ENCODE assay signal across 31 cellular contexts in the genomic region with DNA sequence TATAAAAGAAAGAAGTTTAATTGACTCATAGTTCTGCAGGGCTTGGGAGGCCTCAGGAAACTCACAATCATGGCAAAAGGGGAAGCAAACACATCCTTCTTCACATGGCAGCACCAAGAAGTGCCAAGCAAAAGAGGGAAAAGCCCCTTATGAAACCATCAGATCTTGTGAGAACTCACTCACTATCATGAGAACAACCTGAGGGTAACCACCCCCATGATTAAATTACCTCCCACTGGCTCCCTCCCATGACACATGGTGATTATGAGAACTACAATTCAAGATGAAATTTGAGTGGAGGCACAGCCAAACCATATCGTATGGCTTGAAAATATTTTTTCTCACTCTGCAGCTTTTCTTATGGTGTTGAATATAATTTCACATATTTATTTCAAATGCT.
DNase-seq lines count a peak whose midpoint lies in the region; ATAC-seq and TF ChIP-seq lines count a peak whose summit lies in the region.
"Had no signal": no experiment of that assay in that cellular context is flagged by ENCODE, and none has a peak within 500 bp of the region (broad histone marks: within the 10 kb centered on the region; RNA-seq: fewer than 3 reads in every experiment).

No MANE protein-coding gene starts in this region.

- H3K27ac ChIP-seq in GM23338 (ENCODE audit: low read depth) = no peak overlapping the region
- H3K27ac ChIP-seq: BLaER1 treated with 17β-estradiol and CSF1 and Interleukin-3, amounts not matched to agents 10 nM and 100 nM; cardiac muscle cell; coronary artery; esophagus squamous epithelium; gastroesophageal sphincter; right lobe of liver; upper lobe of right lung had no signal

- H3K4me3 ChIP-seq in GM23338 = no peak overlapping the region
- H3K4me3 ChIP-seq in NB4 (ENCODE audit: low read depth, low read length) = no peak overlapping the region
- no peak overlapping the region for H3K4me3 ChIP-seq in epithelial cell of proximal tubule (ENCODE audit: low read depth, low read length)
- H3K4me3 ChIP-seq: BLaER1 treated with 17β-estradiol and CSF1 and Interleukin-3, amounts not matched to agents 10 nM and 100 nM; cardiac muscle cell; coronary artery; esophagus squamous epithelium; gastroesophageal sphincter; right lobe of liver; upper lobe of right lung had no signal

- H3K36me3 Mint-ChIP-seq in CD14-positive monocyte (no peaks in the 10 kb centered on the region), GM23338 (ENCODE audit: low read depth) (0 out of 3 replicates have a peak, but pooled peaks cover 2% of the 10 kb centered on the region)
- H3K36me3 Mint-ChIP-seq: activated naive CD8-positive, alpha-beta T cell treated with anti-CD3 and anti-CD28 coated beads for 36 hours; immature natural killer cell; memory B cell; stimulated activated effector memory CD8-positive, alpha-beta T cell treated with anti-CD3 and anti-CD28 coated beads, Interleukin-12 subunit alpha, Interleukin-12 subunit beta, amount 100 ng/mL, for 72 hours had no signal

- TF ChIP-seq CTCF in CD14-positive monocyte (IDR thresholded peaks at IDR 0.05) = peak; percentile 35
- peak in 1 of 2 experiments; percentile 2; a peak in 1 of 4 replicates for TF ChIP-seq CTCF in GM23338 (conservative IDR thresholded peaks at IDR 0.05; ENCODE audit: low read depth in 2 of 2)
- no peak for TF ChIP-seq CTCF in NB4 (IDR thresholded peaks at IDR 0.05; ENCODE audit: low read depth, low read length)
- TF ChIP-seq CTCF in epithelial cell of proximal tubule (conservative IDR thresholded peaks at IDR 0.05; ENCODE audit: low read depth, low read length) = peak; percentile 15

- TF ChIP-seq POLR2A in NB4 (IDR thresholded peaks at IDR 0.05; ENCODE audit: extremely low read depth, insufficient read length) = no peak

- H4K20me1 ChIP-seq in GM23338 (replicated peaks; ENCODE audit: insufficient read depth) = no peaks in the 10 kb centered on the region
- H4K20me1 ChIP-seq: BLaER1 treated with 17β-estradiol and CSF1 and Interleukin-3, amounts not matched to agents 10 nM and 100 nM had no signal

- no peak overlapping the region for H3K4me3 Mint-ChIP-seq in CD14-positive monocyte
- H3K4me3 Mint-ChIP-seq in GM23338 = no peak overlapping the region
- H3K4me3 Mint-ChIP-seq: activated naive CD8-positive, alpha-beta T cell treated with anti-CD3 and anti-CD28 coated beads for 36 hours; immature natural killer cell; memory B cell; stimulated activated effector memory CD8-positive, alpha-beta T cell treated with anti-CD3 and anti-CD28 coated beads, Interleukin-12 subunit alpha, Interleukin-12 subunit beta, amount 100 ng/mL, for 72 hours; T-helper 2 cell treated with Interferon-gamma antibody and Interleukin-4, amounts not matched to agents 5 μg/mL and 100 μg/mL, for 36 hours had no signal

- no peaks in the 10 kb centered on the region for H3K79me2 ChIP-seq in GM23338 (replicated peaks; ENCODE audit: insufficient read depth)

- H2AFZ ChIP-seq in GM23338 = no peak overlapping the region

- intact Hi-C loops in CD14-positive monocyte (cut with micrococcal nuclease) = no loop called here

- ATAC-seq in GM23338 = no peak
- no peak for ATAC-seq in HG03565 (IDR thresholded peaks at IDR 0.05; ENCODE audit: unreplicated experiment)
- ATAC-seq: gastroesophageal sphincter; right lobe of liver; stimulated activated effector memory CD8-positive, alpha-beta T cell treated with anti-CD3 and anti-CD28 coated beads, Interleukin-12 subunit alpha, Interleukin-12 subunit beta, amount 100 ng/mL, for 72 hours; upper lobe of right lung had no signal

- DNase-seq in CD14-positive monocyte (ENCODE audit: low spot score) = peak; percentile 49
- DNase-seq in GM23338 (ENCODE audit: low spot score) = peak; percentile 20
- peak; percentile 31 for DNase-seq in NB4 (ENCODE audit: low read depth)
- DNase-seq in epithelial cell of proximal tubule (ENCODE audit: low read depth) = no peak
- DNase-seq in stimulated activated CD4-positive, alpha-beta T cell treated with anti-CD3 and anti-CD28 coated beads, Interleukin-4, amount 100 ng/mL, for 24 hours = no peak
- DNase-seq in superior temporal gyrus (ENCODE audit: extremely low spot score) = no peak
- DNase-seq: activated CD4-positive, alpha-beta T cell treated with anti-CD3 and anti-CD28 coated beads for 4 hours; activated effector memory CD4-positive, alpha-beta T cell treated with anti-CD3 and anti-CD28 coated beads, Interleukin-2, amount 50 U/mL, for 16 hours; activated naive CD8-positive, alpha-beta T cell treated with anti-CD3 and anti-CD28 coated beads for 36 hours; activated T-cell treated with anti-CD3 and anti-CD28 coated beads, Interleukin-2, amount 50 U/mL, for 1 hour; aorta; effector memory CD4-positive, alpha-beta T cell; esophagus squamous epithelium; hypothalamus; immature natural killer cell; MV-4-11; NCI-H1694 treated with DMSO at 0.1 percent for 48 hours; NCI-H524 treated with DMSO at 0.1 percent for 48 hours; posterior cingulate gyrus; right lobe of liver; stimulated activated CD4-positive, alpha-beta T cell treated with anti-CD3 and anti-CD28 coated beads, Interleukin-4, amount 100 ng/mL, for 1 hour; substantia nigra; upper lobe of right lung had no signal

- peaks cover 2% of the 10 kb centered on the region; the same call in 1 of the 2 replicates for H3K9me2 ChIP-seq in GM23338 (ENCODE audit: insufficient read depth)

- H3K27me3 Mint-ChIP-seq in CD14-positive monocyte (ENCODE audit: low read depth in 3 of 3) = peaks cover 0 to 2% (median 0%) of the 10 kb centered on the region in 3 donors
- peaks cover 1% of the 10 kb centered on the region for H3K27me3 Mint-ChIP-seq in GM23338 (ENCODE audit: insufficient read depth, low read depth, poor library complexity)

- H3K27me3 ChIP-seq in GM23338 (ENCODE audit: insufficient read depth) = no peaks in the 10 kb centered on the region
- H3K27me3 ChIP-seq: BLaER1 treated with 17β-estradiol and CSF1 and Interleukin-3, amounts not matched to agents 10 nM and 100 nM; esophagus squamous epithelium; gastroesophageal sphincter; right lobe of liver; upper lobe of right lung had no signal

- H3K27ac Mint-ChIP-seq in CD14-positive monocyte (peak overlapping the region in 2 of 7 donors; percentile 26 to 69), GM23338 (no peak overlapping the region)
- H3K27ac Mint-ChIP-seq: activated naive CD8-positive, alpha-beta T cell treated with anti-CD3 and anti-CD28 coated beads for 36 hours; immature natural killer cell; memory B cell; stimulated activated effector memory CD8-positive, alpha-beta T cell treated with anti-CD3 and anti-CD28 coated beads, Interleukin-12 subunit alpha, Interleukin-12 subunit beta, amount 100 ng/mL, for 72 hours; T-helper 2 cell treated with Interferon-gamma antibody and Interleukin-4, amounts not matched to agents 5 μg/mL and 100 μg/mL, for 36 hours had no signal

- H3K4me1 Mint-ChIP-seq in CD14-positive monocyte (peaks cover 12% of the 10 kb centered on the region), GM23338 (no peaks in the 10 kb centered on the region)
- H3K4me1 Mint-ChIP-seq: activated naive CD8-positive, alpha-beta T cell treated with anti-CD3 and anti-CD28 coated beads for 36 hours; immature natural killer cell; memory B cell; stimulated activated effector memory CD8-positive, alpha-beta T cell treated with anti-CD3 and anti-CD28 coated beads, Interleukin-12 subunit alpha, Interleukin-12 subunit beta, amount 100 ng/mL, for 72 hours had no signal

- H3K4me2 ChIP-seq in GM23338 = no peak overlapping the region
- H3K4me2 ChIP-seq: BLaER1 treated with 17β-estradiol and CSF1 and Interleukin-3, amounts not matched to agents 10 nM and 100 nM had no signal

- H3K9me3 Mint-ChIP-seq in CD14-positive monocyte = peaks cover 0 to 4% (median 0%) of the 10 kb centered on the region in 7 donors
- H3K9me3 Mint-ChIP-seq in GM23338 = peaks cover 3% of the 10 kb centered on the region; the same call in 1 of the 3 replicates
- H3K9me3 Mint-ChIP-seq: activated naive CD8-positive, alpha-beta T cell treated with anti-CD3 and anti-CD28 coated beads for 36 hours; memory B cell; stimulated activated effector memory CD8-positive, alpha-beta T cell treated with anti-CD3 and anti-CD28 coated beads, Interleukin-12 subunit alpha, Interleukin-12 subunit beta, amount 100 ng/mL, for 72 hours; T-helper 2 cell treated with Interferon-gamma antibody and Interleukin-4, amounts not matched to agents 5 μg/mL and 100 μg/mL, for 36 hours had no signal

- no peaks in the 10 kb centered on the region for H3K4me1 ChIP-seq in GM23338 (ENCODE audit: insufficient read depth)
- H3K4me1 ChIP-seq: BLaER1 treated with 17β-estradiol and CSF1 and Interleukin-3, amounts not matched to agents 10 nM and 100 nM; esophagus squamous epithelium; gastroesophageal sphincter; right lobe of liver; upper lobe of right lung had no signal

- no peaks in the 10 kb centered on the region for H3F3A ChIP-seq in GM23338 (replicated peaks; ENCODE audit: low read depth)

- H3K36me3 ChIP-seq in GM23338 (ENCODE audit: insufficient read depth) = no peaks in the 10 kb centered on the region
- H3K36me3 ChIP-seq: BLaER1 treated with 17β-estradiol and CSF1 and Interleukin-3, amounts not matched to agents 10 nM and 100 nM; cardiac muscle cell; esophagus squamous epithelium; gastroesophageal sphincter; right lobe of liver; upper lobe of right lung had no signal

TF ChIP-seq in GM23338, 12 proteins besides CTCF, POLR2A, EP300 and RAD21 (continues in another document):
- TF ChIP-seq EZH2 (IDR thresholded peaks at IDR 0.05; ENCODE audit: low read depth, unreplicated experiment) (no peak), JUNB (IDR thresholded peaks at IDR 0.05; ENCODE audit: unreplicated experiment) (no peak)

Comparison
In these comparisons a context has a peak if more than half of its experiments do, and no peak if none do; other contexts are left out.
1. DNase-seq: peak in CD14-positive monocyte (single experiment), GM23338 (single experiment) and NB4 (single experiment); none in epithelial cell of proximal tubule (single experiment), stimulated activated CD4-positive, alpha-beta T cell treated with anti-CD3 and anti-CD28 coated beads, Interleukin-4, amount 100 ng/mL, for 24 hours (single experiment) and superior temporal gyrus (single experiment).